ENCODE assay signal across 29 cellular contexts in the genomic region with DNA sequence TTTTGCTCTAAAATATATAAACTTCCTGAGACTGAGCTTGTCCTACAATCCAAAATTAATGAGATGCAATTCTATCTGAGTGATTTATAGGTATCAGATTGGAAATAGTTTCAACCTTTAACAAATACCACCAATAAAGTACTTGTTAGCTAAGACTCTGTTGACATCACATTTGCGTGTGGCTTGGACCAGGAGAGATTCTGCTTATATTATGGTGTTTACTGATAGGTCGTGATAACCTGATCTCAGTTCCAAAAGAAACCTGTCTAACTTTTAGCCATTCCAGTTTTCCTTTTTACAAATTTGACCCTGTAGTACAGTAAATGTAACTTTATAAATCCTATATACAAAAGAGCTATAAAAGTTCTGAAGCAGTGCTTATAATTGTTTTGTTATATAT.
"Had no signal": no experiment of that assay in that cellular context is flagged by ENCODE, and none has a peak within 500 bp of the region (broad histone marks: within the 10 kb centered on the region; RNA-seq: fewer than 3 reads in every experiment).

No MANE protein-coding gene starts in this region.

- H3K4me3 ChIP-seq: adrenal gland, ascending aorta, body of pancreas, breast epithelium, cardiac muscle cell had no signal

- DNase-seq: activated effector memory CD4-positive, alpha-beta T cell treated with anti-CD3 and anti-CD28 coated beads, Interleukin-2, amount 50 U/mL, for 16 hours; activated effector memory CD4-positive, alpha-beta T cell treated with Interleukin-2 at 50 U/mL for 16 hours; activated gamma-delta T cell; activated gamma-delta T cell treated with Interleukin-2 at 50 U/mL for 16 hours; activated naive CD4-positive, alpha-beta T cell; activated naive CD4-positive, alpha-beta T cell treated with anti-CD3 and anti-CD28 coated beads for 36 hours; activated naive CD4-positive, alpha-beta T cell treated with anti-CD3 and anti-CD28 coated beads, Interleukin-2, amount 10 ng/mL, durations not matched to agents 7 days and 5 days; activated naive CD4-positive, alpha-beta T cell treated with anti-CD3 and anti-CD28 coated beads, Interleukin-2, amount 50 U/mL, for 16 hours; activated naive CD4-positive, alpha-beta T cell treated with Interleukin-2 at 50 U/mL for 16 hours; activated naive CD8-positive, alpha-beta T cell treated with anti-CD3 and anti-CD28 coated beads for 36 hours; activated naive CD8-positive, alpha-beta T cell treated with anti-CD3 and anti-CD28 coated beads, Interleukin-2, amount 10 ng/mL, durations not matched to agents 7 days and 5 days; activated naive CD8-positive, alpha-beta T cell treated with anti-CD3 and anti-CD28 coated beads, Interleukin-2, amount 50 U/mL, for 24 hours; activated T-cell treated with anti-CD3 and anti-CD28 coated beads, Interleukin-2, amount 50 U/mL, for 24 hours; activated T-cell treated with anti-CD3 and anti-CD28 coated beads, Interleukin-2, amount 50 U/mL, for 4 hours; activated T-cell treated with anti-CD3 and anti-CD28 coated beads, Interleukin-2, amount 50 U/mL, for 48 hours; activated T-cell treated with anti-CD3 and anti-CD28 coated beads, Interleukin-2, amount 50 U/mL, for 72 hours; adrenal gland; amniotic stem cell; amygdala; anterior cingulate cortex; aorta; body of pancreas; brain microvascular endothelial cell; caudate nucleus; central memory CD4-positive, alpha-beta T cell; cerebellar nuclear complex had no signal

- H3K27me3 ChIP-seq: adrenal gland, ascending aorta, body of pancreas, brain microvascular endothelial cell, breast epithelium, cardiac muscle cell had no signal

- H3K4me1 ChIP-seq: adrenal gland, ascending aorta, body of pancreas, breast epithelium had no signal

- H3K9me3 ChIP-seq: adrenal gland, ascending aorta, body of pancreas had no signal

- H3K36me3 ChIP-seq: adrenal gland, ascending aorta, brain microvascular endothelial cell, breast epithelium, cardiac muscle cell had no signal

- H3K27ac ChIP-seq: adrenal gland, ascending aorta, body of pancreas, brain microvascular endothelial cell, breast epithelium, cardiac muscle cell had no signal
